In genomic region chr12:77728018-77728417, GRCh38 we compare ENCODE assay signal across 24 cellular contexts.
"Had no signal": no experiment of that assay in that cellular context is flagged by ENCODE, and none has a peak within 500 bp of the region (broad histone marks: within the 10 kb centered on the region; RNA-seq: fewer than 3 reads in every experiment).

No MANE protein-coding gene starts in this region.

- H3K36me3 ChIP-seq: colonic mucosa, neutrophil, spleen, suprapubic skin, uterus had no signal

- H3K27me3 ChIP-seq: colonic mucosa, neutrophil, spleen, suprapubic skin, uterus had no signal

- H3K4me1 ChIP-seq: colonic mucosa, uterus had no signal

- H3K4me3 Mint-ChIP-seq: activated B cell treated with CpG ODN at 0.5 μM for 24 hours; activated CD8-positive, alpha-beta T cell treated with anti-CD3 and anti-CD28 coated beads for 36 hours; activated T-cell treated with anti-CD3 and anti-CD28 coated beads, Interleukin-2, amount 50 U/mL, for 4 hours; activated T-helper 17 cell treated with anti-CD3 and anti-CD28 coated beads, Interleukin-2, amount 50 U/mL, for 72 hours; mesothelial cell of epicardium; naive B cell; nephron progenitor cell; T-helper 2 cell treated with Interferon-gamma antibody and Interleukin-4, amounts not matched to agents 5 μg/mL and 100 μg/mL, for 36 hours had no signal

- DNase-seq: activated B cell treated with CpG ODN at 0.5 μM for 24 hours; activated CD4-positive, alpha-beta T cell treated with anti-CD3 and anti-CD28 coated beads, Interleukin-2, amount 50 U/mL, for 1 hour; activated CD8-positive, alpha-beta T cell treated with anti-CD3 and anti-CD28 coated beads for 36 hours; activated gamma-delta T cell treated with Interleukin-2 at 50 U/mL for 16 hours; activated naive CD4-positive, alpha-beta T cell treated with anti-CD3 and anti-CD28 coated beads, Interleukin-2, amount 50 U/mL, for 16 hours; activated T-cell treated with anti-CD3 and anti-CD28 coated beads, Interleukin-2, amount 50 U/mL, for 4 hours; amygdala; colonic mucosa; effector CD8-positive, alpha-beta T cell; hippocampal formation; kidney; left colon; naive B cell; nephron progenitor cell; spleen; stimulated activated naive CD4-positive, alpha-beta T cell; T-helper 1 cell; trophoblast cell; uterus had no signal

- H3K4me3 ChIP-seq: colonic mucosa, spleen, suprapubic skin, uterus had no signal

- H3K27me3 Mint-ChIP-seq: activated B cell treated with CpG ODN at 0.5 μM for 24 hours; activated CD8-positive, alpha-beta T cell treated with anti-CD3 and anti-CD28 coated beads for 36 hours; activated T-helper 17 cell treated with anti-CD3 and anti-CD28 coated beads, Interleukin-2, amount 50 U/mL, for 72 hours; naive B cell had no signal

- H3K4me1 Mint-ChIP-seq: activated B cell treated with CpG ODN at 0.5 μM for 24 hours; activated T-helper 17 cell treated with anti-CD3 and anti-CD28 coated beads, Interleukin-2, amount 50 U/mL, for 72 hours; naive B cell; nephron progenitor cell had no signal

- H3K27ac ChIP-seq: colonic mucosa, neutrophil, spleen, suprapubic skin had no signal

- H3K9me3 Mint-ChIP-seq: activated B cell treated with CpG ODN at 0.5 μM for 24 hours, nephron progenitor cell had no signal

- H3K27ac Mint-ChIP-seq: activated B cell treated with CpG ODN at 0.5 μM for 24 hours; activated CD8-positive, alpha-beta T cell treated with anti-CD3 and anti-CD28 coated beads for 36 hours; activated T-helper 17 cell treated with anti-CD3 and anti-CD28 coated beads, Interleukin-2, amount 50 U/mL, for 72 hours; mesothelial cell of epicardium; naive B cell; nephron progenitor cell; T-helper 2 cell treated with Interferon-gamma antibody and Interleukin-4, amounts not matched to agents 5 μg/mL and 100 μg/mL, for 36 hours had no signal

- H3K9me3 ChIP-seq: colonic mucosa, neutrophil, spleen, suprapubic skin, uterus had no signal

- H3K36me3 Mint-ChIP-seq: mesothelial cell of epicardium, naive B cell had no signal
